Comparison of ENCODE assay signal across 27 cellular contexts in the genomic region with DNA sequence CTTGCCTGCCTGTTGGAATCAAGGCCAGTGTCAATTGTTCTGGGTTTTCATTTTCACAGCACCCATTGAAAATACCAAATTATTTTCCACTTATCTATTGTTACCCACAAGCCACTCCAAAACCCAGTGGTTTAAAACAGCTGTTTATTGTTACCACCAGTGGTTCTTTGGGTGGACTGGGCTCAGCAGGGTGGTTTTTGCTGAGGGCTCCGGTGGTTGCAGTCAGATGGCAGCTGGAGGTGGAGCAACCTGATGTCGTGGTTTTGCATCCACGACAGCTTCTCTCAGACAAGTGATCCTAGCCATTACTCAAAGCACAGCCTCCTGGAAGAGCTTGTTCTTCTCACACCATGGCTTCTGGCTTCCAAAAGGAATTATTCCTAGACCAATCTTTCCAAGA.
DNase-seq lines count a peak whose midpoint lies in the region; ATAC-seq, FAIRE-seq and TF ChIP-seq lines count a peak whose summit lies in the region.
"Had no signal": no experiment of that assay in that cellular context is flagged by ENCODE, and none has a peak within 500 bp of the region (broad histone marks: within the 10 kb centered on the region; RNA-seq: fewer than 3 reads in every experiment).

No MANE protein-coding gene starts in this region.

- WGBS in HepG2 (ENCODE audit: low lambda C conversion rate): 7% methylated on average over 2 of the region's 3 CpGs
- 53% methylated on average over 2 of the region's 3 CpGs for WGBS in right lobe of liver (ENCODE audit: insufficient coverage, low coverage, low lambda C conversion rate, missing lambda C conversion rate)

- BruUV-seq in HepG2 (replicated peaks; lab: Mats Ljungman, UMichigan): no TSS peak

- H3K4me3 Mint-ChIP-seq in GM23338: no peak overlapping the region
- no peak overlapping the region for H3K4me3 Mint-ChIP-seq in osteocyte (ENCODE audit: unreplicated experiment)
- no peak overlapping the region for H3K4me3 Mint-ChIP-seq in activated T-cell treated with anti-CD3 and anti-CD28 coated beads, Interleukin-2, amount 50 U/mL, for 4 hours
- H3K4me3 Mint-ChIP-seq: CD14-positive monocyte; CD4-positive, alpha-beta memory T cell; CD4-positive, CD25-positive, alpha-beta regulatory T cell; CD8-positive, alpha-beta memory T cell had no signal

- H3K9me2 ChIP-seq in GM23338 (ENCODE audit: insufficient read depth): no peaks in the 10 kb centered on the region

- DNase-seq in HepG2 (ENCODE audit: low spot score) (no peak), right lobe of liver (no peak), GM23338 (ENCODE audit: low spot score) (no peak), MV-4-11 (lab: John Stamatoyannopoulos, UW) (peak; percentile 44), osteocyte (ENCODE audit: extremely low spot score, unreplicated experiment) (no peak), amniotic stem cell (lab: John Stamatoyannopoulos, UW) (no peak), GM13976 (ENCODE audit: low spot score) (no peak)
- no peak for DNase-seq in activated T-cell treated with anti-CD3 and anti-CD28 coated beads, Interleukin-2, amount 50 U/mL, for 4 hours
- DNase-seq: 8988T; ACHN; BE2C; C1 segment of cervical spinal cord; CD4-positive, alpha-beta memory T cell; CD4-positive, CD25-positive, alpha-beta regulatory T cell; CD8-positive, alpha-beta memory T cell; COR-L47; DMS 273 treated with DMSO at 0.1 percent for 48 hours; DMS153; DMS53; DMS79; GF-D8 had no signal

- intact Hi-C loops in HepG2 (cut with micrococcal nuclease; ENCODE audit: unreplicated experiment) (no loop called here), right lobe of liver (cut with DNase I) (no loop called here)

- H3K9me3 ChIP-seq in HepG2 (ENCODE audit: low read length) (peaks cover 12% of the 10 kb centered on the region; the same call in 1 of the 2 replicates), right lobe of liver (no peaks in the 10 kb centered on the region)
- H3K9me3 ChIP-seq: BE2C had no signal

- FAIRE-seq in HepG2 (lab: Jason Lieb, UNC): no peak
- FAIRE-seq: A204.1, G401.6, GM12891, GM18507 had no signal

- H3K4me1 ChIP-seq in HepG2 (ENCODE audit: insufficient read depth, low read length) (no peaks in the 10 kb centered on the region), right lobe of liver (no peaks in the 10 kb centered on the region), GM23338 (ENCODE audit: insufficient read depth) (no peaks in the 10 kb centered on the region; the same call in 1 of the 2 replicates)
- H3K4me1 ChIP-seq: BE2C, BLaER1 had no signal

- TF ChIP-seq POLR2A in HepG2 (IDR thresholded peaks at IDR 0.05; ENCODE audit: insufficient read depth in 1 of 2, low read depth in 2 of 2, low read length in 2 of 2) (no peak), right lobe of liver (IDR thresholded peaks at IDR 0.05) (no peak)

- no peak for TF ChIP-seq EP300 in HepG2 (IDR thresholded peaks at IDR 0.05; ENCODE audit: low read depth in 2 of 2, low read length in 2 of 2)
- TF ChIP-seq EP300 in HepG2 (CRISPR knock-in tag; IDR thresholded peaks at IDR 0.05; ENCODE audit: borderline replicate concordance): no peak

- no peaks in the 10 kb centered on the region for H4K20me1 ChIP-seq in HepG2 (ENCODE audit: insufficient read depth, low read length)
- H4K20me1 ChIP-seq in GM23338 (replicated peaks; ENCODE audit: insufficient read depth): no peaks in the 10 kb centered on the region
- H4K20me1 ChIP-seq: BLaER1 had no signal

- peaks cover 1 to 5% of the 10 kb centered on the region in 2 experiments; a peak in 2 of 5 replicates for H3K27me3 ChIP-seq in HepG2 (ENCODE audit: control insufficient read depth in 1 of 2, insufficient read depth in 2 of 2, low read length in 2 of 2)
- H3K27me3 ChIP-seq in right lobe of liver: no peaks in the 10 kb centered on the region
- H3K27me3 ChIP-seq in GM23338 (ENCODE audit: insufficient read depth): no peaks in the 10 kb centered on the region
- H3K27me3 ChIP-seq: BE2C, BLaER1 had no signal

- H3K9ac ChIP-seq in HepG2 (ENCODE audit: insufficient read depth, low read depth, low read length): no peak overlapping the region
- H3K9ac ChIP-seq: BLaER1 had no signal

- no peak overlapping the region for H3K4me2 ChIP-seq in HepG2 (ENCODE audit: low read depth, low read length)
- no peak overlapping the region for H3K4me2 ChIP-seq in GM23338
- H3K4me2 ChIP-seq: BLaER1 had no signal

- POLR2A ChIA-PET in HepG2 (lab: Yijun Ruan, JAX): no interaction called here

- H3K27me3 Mint-ChIP-seq in GM23338 (ENCODE audit: insufficient read depth, low read depth, poor library complexity) (no peaks in the 10 kb centered on the region), osteocyte (ENCODE audit: unreplicated experiment) (no peaks in the 10 kb centered on the region)
- no peaks in the 10 kb centered on the region for H3K27me3 Mint-ChIP-seq in activated T-cell treated with anti-CD3 and anti-CD28 coated beads, Interleukin-2, amount 50 U/mL, for 4 hours (ENCODE audit: low read depth)
- H3K27me3 Mint-ChIP-seq: CD4-positive, CD25-positive, alpha-beta regulatory T cell had no signal

- ATAC-seq in HepG2 (no peak), right lobe of liver (no peak), GM23338 (no peak)
- ATAC-seq in activated T-cell treated with anti-CD3 and anti-CD28 coated beads, Interleukin-2, amount 50 U/mL, for 4 hours: no peak

- H3K9me3 Mint-ChIP-seq in GM23338 (peaks cover 4% of the 10 kb centered on the region; the same call in 2 of the 3 replicates), osteocyte (ENCODE audit: unreplicated experiment) (peaks cover 12% of the 10 kb centered on the region)
- H3K9me3 Mint-ChIP-seq in activated T-cell treated with anti-CD3 and anti-CD28 coated beads, Interleukin-2, amount 50 U/mL, for 4 hours: no peaks in the 10 kb centered on the region

- H3K4me3 ChIP-seq in HepG2 (replicated peaks in 1 of 3; ENCODE audit: insufficient read depth in 1 of 3, low read depth in 2 of 3, low read length in 3 of 3): no peak overlapping the region
- H3K4me3 ChIP-seq in right lobe of liver: no peak overlapping the region
- H3K4me3 ChIP-seq in GM23338: no peak overlapping the region
- H3K4me3 ChIP-seq: BLaER1 had no signal

- in situ Hi-C loops in HepG2 (cut with HindIII; ENCODE audit: extremely low pct_ligation_motif_present, low pct_unique_long_range_greater_than_20kb) (no loop called here), GM13976 (cut with MboI; ENCODE audit: low sequenced_read_pairs, unreplicated experiment) (no loop called here)

- TF ChIP-seq CTCF in HepG2 (CRISPR knock-in tag; IDR thresholded peaks at IDR 0.05) (no peak), right lobe of liver (IDR thresholded peaks at IDR 0.05) (no peak), GM23338 (conservative IDR thresholded peaks at IDR 0.05; ENCODE audit: low read depth in 2 of 2) (no peak), osteocyte (IDR thresholded peaks at IDR 0.05) (no peak), GM13976 (IDR thresholded peaks at IDR 0.05; ENCODE audit: borderline replicate concordance, control extremely low read depth, extremely low read depth, insufficient read depth, missing control alignments) (no peak)

- H3K79me2 ChIP-seq in HepG2 (ENCODE audit: insufficient read depth, low read length): no peaks in the 10 kb centered on the region
- H3K79me2 ChIP-seq in GM23338 (replicated peaks; ENCODE audit: insufficient read depth): no peaks in the 10 kb centered on the region

- H2AFZ ChIP-seq in HepG2 (ENCODE audit: low read length) (no peak overlapping the region), GM23338 (no peak overlapping the region)

- no peaks in the 10 kb centered on the region for H3F3A ChIP-seq in GM23338 (replicated peaks; ENCODE audit: low read depth)

- no peak for TF ChIP-seq RAD21 in HepG2 (CRISPR knock-in tag; IDR thresholded peaks at IDR 0.05)

- no peak overlapping the region for H3K27ac Mint-ChIP-seq in GM23338
- H3K27ac Mint-ChIP-seq in osteocyte (ENCODE audit: unreplicated experiment): peak overlapping the region; percentile 83
- H3K27ac Mint-ChIP-seq: CD14-positive monocyte; CD4-positive, alpha-beta memory T cell; CD4-positive, CD25-positive, alpha-beta regulatory T cell; CD8-positive, alpha-beta memory T cell had no signal

- H3K4me1 Mint-ChIP-seq in GM23338 (peaks cover 6% of the 10 kb centered on the region), osteocyte (ENCODE audit: unreplicated experiment) (peaks cover 29% of the 10 kb centered on the region)
- no peaks in the 10 kb centered on the region for H3K4me1 Mint-ChIP-seq in activated T-cell treated with anti-CD3 and anti-CD28 coated beads, Interleukin-2, amount 50 U/mL, for 4 hours (ENCODE audit: low read depth)
- H3K4me1 Mint-ChIP-seq: CD14-positive monocyte; CD4-positive, alpha-beta memory T cell; CD4-positive, CD25-positive, alpha-beta regulatory T cell; CD8-positive, alpha-beta memory T cell had no signal

- H3K27ac ChIP-seq in HepG2 (ENCODE audit: extremely low read length, insufficient read depth, low read length) (no peak overlapping the region), right lobe of liver (no peak overlapping the region), GM23338 (ENCODE audit: low read depth) (no peak overlapping the region)
- H3K27ac ChIP-seq: BLaER1 had no signal

- H3K36me3 ChIP-seq in HepG2 (replicated peaks in 1 of 2; ENCODE audit: control insufficient read depth in 1 of 2, insufficient read depth in 2 of 2, low read length in 2 of 2) (no peaks in the 10 kb centered on the region), right lobe of liver (no peaks in the 10 kb centered on the region), GM23338 (ENCODE audit: insufficient read depth) (no peaks in the 10 kb centered on the region)
- H3K36me3 ChIP-seq: BE2C, BLaER1 had no signal

- CTCF ChIA-PET in HepG2 (lab: Yijun Ruan, JAX; ENCODE audit: low intra/inter-chr PET ratio, low total read pairs): no interaction called here

- H3K36me3 Mint-ChIP-seq in GM23338 (ENCODE audit: low read depth): no peaks in the 10 kb centered on the region
- H3K36me3 Mint-ChIP-seq in osteocyte (ENCODE audit: unreplicated experiment): no peaks in the 10 kb centered on the region
- no peaks in the 10 kb centered on the region for H3K36me3 Mint-ChIP-seq in activated T-cell treated with anti-CD3 and anti-CD28 coated beads, Interleukin-2, amount 50 U/mL, for 4 hours (ENCODE audit: insufficient read depth)
- H3K36me3 Mint-ChIP-seq: CD14-positive monocyte; CD4-positive, alpha-beta memory T cell; CD4-positive, CD25-positive, alpha-beta regulatory T cell; CD8-positive, alpha-beta memory T cell had no signal

TF ChIP-seq in HepG2, 621 proteins besides CTCF, POLR2A, EP300 and RAD21:
- no peak for TF ChIP-seq TMF1 (CRISPR knock-in tag; IDR thresholded peaks at IDR 0.05; ENCODE audit: low read depth)
- peak; percentile 61; the same call in 1 of the 2 replicates for TF ChIP-seq ZNF331 (CRISPR knock-in tag; IDR thresholded peaks at IDR 0.05)

TF ChIP-seq in GM23338, 12 proteins besides CTCF, POLR2A, EP300 and RAD21 (continues in another document):
- TF ChIP-seq ZNF114 (CRISPR knock-in tag; IDR thresholded peaks at IDR 0.05) (no peak), STAT1 (IDR thresholded peaks at IDR 0.05; ENCODE audit: unreplicated experiment) (no peak)
